Comparison of ENCODE assay signal across 8 cellular contexts in the genomic region with DNA sequence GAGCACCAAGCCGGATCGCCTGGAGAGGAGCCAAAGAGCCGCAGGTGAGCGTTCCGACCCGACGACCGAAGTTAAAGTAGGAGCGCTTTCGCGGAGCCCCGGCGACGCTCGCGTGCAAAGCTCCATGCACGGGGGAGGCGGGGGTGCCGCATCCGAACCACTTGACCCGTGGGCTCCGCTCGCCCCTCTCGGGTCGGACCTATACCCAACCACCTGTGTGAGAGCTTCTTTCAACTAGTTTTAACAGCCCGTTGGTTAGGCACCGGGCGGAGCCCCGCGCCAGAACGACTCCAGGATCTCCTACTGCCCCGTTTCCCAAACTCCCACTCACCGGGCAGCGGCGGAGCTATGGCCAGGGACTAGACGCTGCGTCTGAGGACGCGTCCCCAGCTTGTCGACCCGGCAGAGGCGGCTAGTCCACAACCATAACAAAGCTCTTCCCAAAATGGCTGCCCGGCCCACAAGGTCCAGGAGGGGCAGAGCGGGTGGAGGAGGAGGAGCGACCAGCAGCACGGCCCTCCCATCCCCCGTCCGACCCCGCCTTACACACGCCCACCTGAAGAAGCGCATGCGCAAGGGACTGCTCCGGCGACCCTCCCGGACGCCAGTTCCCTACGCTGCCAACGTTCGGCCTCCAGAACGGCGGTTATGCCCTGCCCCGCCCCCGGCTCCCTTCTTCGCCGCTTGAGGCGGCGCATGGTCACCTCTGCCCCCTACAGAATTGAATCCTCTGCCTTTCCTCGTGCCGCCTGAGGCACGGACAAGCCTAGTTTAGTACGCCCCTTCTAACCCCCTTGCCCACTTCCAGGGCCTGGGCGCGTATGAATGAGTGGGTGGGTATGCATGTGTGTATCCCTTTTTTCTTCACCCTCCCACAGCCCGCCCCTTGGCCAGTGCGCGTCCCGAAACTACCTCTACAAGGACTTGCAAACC. TPM values are rescaled to one million over a fixed set of nuclear protein-coding genes. Genes with fewer than 3 reads are reported as not detected.
DNase-seq lines count a peak whose midpoint lies in the region; FAIRE-seq and TF ChIP-seq lines count a peak whose summit lies in the region.

A gene with protein sequence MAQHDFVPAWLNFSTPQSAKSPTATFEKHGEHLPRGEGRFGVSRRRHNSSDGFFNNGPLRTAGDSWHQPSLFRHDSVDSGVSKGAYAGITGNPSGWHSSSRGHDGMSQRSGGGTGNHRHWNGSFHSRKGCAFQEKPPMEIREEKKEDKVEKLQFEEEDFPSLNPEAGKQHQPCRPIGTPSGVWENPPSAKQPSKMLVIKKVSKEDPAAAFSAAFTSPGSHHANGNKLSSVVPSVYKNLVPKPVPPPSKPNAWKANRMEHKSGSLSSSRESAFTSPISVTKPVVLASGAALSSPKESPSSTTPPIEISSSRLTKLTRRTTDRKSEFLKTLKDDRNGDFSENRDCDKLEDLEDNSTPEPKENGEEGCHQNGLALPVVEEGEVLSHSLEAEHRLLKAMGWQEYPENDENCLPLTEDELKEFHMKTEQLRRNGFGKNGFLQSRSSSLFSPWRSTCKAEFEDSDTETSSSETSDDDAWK (minus strand): TSS at position 453 of the 933 bp plus-strand sequence. CDS start 27,446 bp downstream, outside the sequence.

- no peak within 1 kb of the TSS for H2BK15ac ChIP-seq in H9 (ENCODE audit: low read depth, low read length)

- H3K27me3 Mint-ChIP-seq in H9 (ENCODE audit: low read depth): no peaks in the 10 kb centered on the region

- no peaks in the 10 kb centered on the region for H3K36me3 ChIP-seq in MM.1S (replicated peaks; ENCODE audit: insufficient read depth, low read length)
- peaks cover 8% of the 10 kb centered on the region for H3K36me3 ChIP-seq in neuron (ENCODE audit: insufficient read depth, low read length)
- H3K36me3 ChIP-seq in subcutaneous abdominal adipose tissue (ENCODE audit: control insufficient read depth in 5 of 5, insufficient read depth in 5 of 5, low read length in 5 of 5): peaks cover 0 to 6% (median 0%) of the 10 kb centered on the region in 5 donors

- H2BK20ac ChIP-seq in H9 (ENCODE audit: low read depth, low read length, poor library complexity, severe bottlenecking): no peak within 1 kb of the TSS

- H4K91ac ChIP-seq in H9 (ENCODE audit: insufficient read length, low read depth, low read length): no peak within 1 kb of the TSS

- FAIRE-seq in G401.6 (lab: Jason Lieb, UNC): peak; percentile 79

- H3K9me3 Mint-ChIP-seq in H9: peaks cover 0 to 2% of the 10 kb centered on the region in 2 experiments; a peak in 1 of 5 replicates

- H3K4me3 Mint-ChIP-seq in H9: peak within 1 kb of the TSS; percentile 99 to 100

- H4K20me1 ChIP-seq in H9 (ENCODE audit: control insufficient read depth, insufficient read depth, insufficient read length) (no peaks in the 10 kb centered on the region), MM.1S (ENCODE audit: insufficient read depth, low read length) (peaks cover 5% of the 10 kb centered on the region; the same call in 1 of the 2 replicates)

- no CpG with 5 or more reads among the region's 77 CpGs for WGBS in H9 (ENCODE audit: extremely low coverage, insufficient read length, low lambda C conversion rate)

- H3K14ac ChIP-seq in H9 (ENCODE audit: insufficient read depth, low read length): peak within 1 kb of the TSS; percentile 90

- no peaks in the 10 kb centered on the region for H3K9me2 ChIP-seq in MM.1S (replicated peaks; ENCODE audit: insufficient read depth, low read length)

- H3K9ac ChIP-seq in H9 (ENCODE audit: extremely low read depth, insufficient read length, low read length) (peak within 1 kb of the TSS; percentile 97), MM.1S (ENCODE audit: low read length) (peak within 1 kb of the TSS; percentile 90), subcutaneous abdominal adipose tissue (ENCODE audit: low read length in 5 of 5) (peak within 1 kb of the TSS; percentile 96 to 99 (median 99))

- H3K27ac ChIP-seq in H9 (ENCODE audit: insufficient read length, low read depth, low read length) (peak within 1 kb of the TSS; percentile 84), MM.1S (ENCODE audit: low read length) (peak within 1 kb of the TSS; percentile 91), subcutaneous abdominal adipose tissue (ENCODE audit: low read depth, low read length) (peak within 1 kb of the TSS; percentile 97)

- no peak within 1 kb of the TSS for H3K56ac ChIP-seq in H9 (ENCODE audit: insufficient read length, low read depth, low read length)

- H3K4me1 ChIP-seq in H9 (ENCODE audit: insufficient read depth, low read length) (peaks cover 4% of the 10 kb centered on the region; the same call in 1 of the 2 replicates), MM.1S (ENCODE audit: low read length) (0 out of 2 replicates have a peak, but pooled peaks cover 3% of the 10 kb centered on the region), neuron (ENCODE audit: insufficient read depth, low read length) (peaks cover 12% of the 10 kb centered on the region), subcutaneous abdominal adipose tissue (ENCODE audit: control insufficient read depth in 5 of 5, insufficient read depth in 5 of 5, low read length in 5 of 5) (peaks cover 5 to 50% (median 47%) of the 10 kb centered on the region in 5 donors)

- peak within 1 kb of the TSS; percentile 23; the same call in 1 of the 2 replicates for H3K4ac ChIP-seq in H9 (ENCODE audit: low read depth, low read length)

- H3K79me2 ChIP-seq in H9 (ENCODE audit: insufficient read depth, low read length) (peaks cover 32% of the 10 kb centered on the region; the same call in 1 of the 2 replicates), MM.1S (ENCODE audit: low read length) (peaks cover 84% of the 10 kb centered on the region)

- H2BK12ac ChIP-seq in H9 (ENCODE audit: insufficient read length, low read depth, low read length): peak within 1 kb of the TSS; percentile 17

- peaks cover 35 to 41% of the 10 kb centered on the region in 2 experiments for H3K4me1 Mint-ChIP-seq in H9

- H2AFZ ChIP-seq in H9 (ENCODE audit: low read length) (no peak within 1 kb of the TSS), MM.1S (ENCODE audit: low read length) (peak within 1 kb of the TSS; percentile 98), neuron (ENCODE audit: low read depth, low read length) (peak within 1 kb of the TSS; percentile 93)

- H3K27ac Mint-ChIP-seq in H9: peak within 1 kb of the TSS; percentile 99 to 100 (median 100)

- no peaks in the 10 kb centered on the region for H3K79me1 ChIP-seq in H9 (ENCODE audit: insufficient read depth, low read depth, low read length, poor library complexity, severe bottlenecking)

- H3K9me3 ChIP-seq in H9 (ENCODE audit: control insufficient read depth, low read depth, low read length) (no peaks in the 10 kb centered on the region), MM.1S (replicated peaks; ENCODE audit: insufficient read depth, low read length) (no peaks in the 10 kb centered on the region), neuron (ENCODE audit: low read length) (no peaks in the 10 kb centered on the region), subcutaneous abdominal adipose tissue (ENCODE audit: control insufficient read depth in 5 of 5, low read length in 5 of 5) (no peaks in the 10 kb centered on the region)

- H4K5ac ChIP-seq in H9 (ENCODE audit: insufficient read length, low read depth, low read length): peak within 1 kb of the TSS; percentile 53

- H3K4me3 ChIP-seq in MM.1S (ENCODE audit: low read length): peak within 1 kb of the TSS; percentile 99
- H3K4me3 ChIP-seq in foreskin fibroblast (ENCODE audit: low read depth in 1 of 2, low read length in 2 of 2): peak within 1 kb of the TSS; percentile 95 to 99
- H3K4me3 ChIP-seq in neuron (ENCODE audit: low read length): peak within 1 kb of the TSS; percentile 92
- peak within 1 kb of the TSS; percentile 97 to 100 (median 99) for H3K4me3 ChIP-seq in subcutaneous abdominal adipose tissue (ENCODE audit: low read depth in 1 of 5, low read length in 5 of 5)

- H4K8ac ChIP-seq in H9 (replicated peaks; ENCODE audit: insufficient read length, low read depth, low read length): no peak within 1 kb of the TSS

- H3K18ac ChIP-seq in H9 (ENCODE audit: insufficient read length, low read depth, low read length): peak within 1 kb of the TSS; percentile 93

- H3K27me3 ChIP-seq in H9 (ENCODE audit: insufficient read depth, low read length) (no peaks in the 10 kb centered on the region), MM.1S (replicated peaks; ENCODE audit: insufficient read depth, low read length) (no peaks in the 10 kb centered on the region), neuron (ENCODE audit: insufficient read depth, low read length) (no peaks in the 10 kb centered on the region), subcutaneous abdominal adipose tissue (ENCODE audit: control insufficient read depth in 5 of 5, insufficient read depth in 4 of 5, low read length in 5 of 5) (no peaks in the 10 kb centered on the region)

- H3K4me2 ChIP-seq in H9 (ENCODE audit: insufficient read depth, insufficient read length, low read length): peak within 1 kb of the TSS; percentile 92
- H3K4me2 ChIP-seq in MM.1S (ENCODE audit: low read depth, low read length): peak within 1 kb of the TSS; percentile 91

- H3F3A ChIP-seq in MM.1S (ENCODE audit: insufficient read depth, low read length): peaks cover 13% of the 10 kb centered on the region

- TF ChIP-seq CTCF in H9 (conservative IDR thresholded peaks at IDR 0.05) (peak; percentile 41), MM.1S (IDR thresholded peaks at IDR 0.05; ENCODE audit: low read length) (peak; percentile 52), foreskin fibroblast (IDR thresholded peaks at IDR 0.05; ENCODE audit: low read depth, low read length) (no peak)

- peaks cover 2 to 21% (median 10%) of the 10 kb centered on the region in 3 experiments; a peak in 6 of 7 replicates for H3K36me3 Mint-ChIP-seq in H9 (ENCODE audit: insufficient read depth in 1 of 3, low read depth in 3 of 3)

- no peak within 1 kb of the TSS for H2AK5ac ChIP-seq in H9 (ENCODE audit: insufficient read length, low read length)

- peaks cover 10% of the 10 kb centered on the region for H3K23me2 ChIP-seq in H9 (ENCODE audit: insufficient read length, low read depth, low read length, poor library complexity, severe bottlenecking)

- no peak within 1 kb of the TSS for H2BK120ac ChIP-seq in H9 (ENCODE audit: low read depth, low read length, poor library complexity, severe bottlenecking)

- no peak within 1 kb of the TSS for H3K23ac ChIP-seq in H9 (ENCODE audit: insufficient read length, low read depth, low read length)

- no peak within 1 kb of the TSS for H3T11ph ChIP-seq in H9 (ENCODE audit: low read length)

- no peak within 1 kb of the TSS for H2BK5ac ChIP-seq in H9 (ENCODE audit: insufficient read length, low read length)

- DNase-seq in H9: peak; percentile 97
- peak; percentile 95 for DNase-seq in MM.1S
- peak; percentile 57 for DNase-seq in SIG-M5 (lab: John Stamatoyannopoulos, UW)
- peak; percentile 97 for DNase-seq in activated gamma-delta T cell treated with Interleukin-2 at 50 U/mL for 16 hours
- peak; percentile 97 to 99 for DNase-seq in foreskin fibroblast

RNA-seq across cellular contexts. Expression of the gene that starts here (rescaled TPM):
- 101 and 115 TPM in 2 replicates for total RNA-seq in H9 (2021)

Comparison
In these comparisons a context has a peak if more than half of its experiments do, and no peak if none do; other contexts are left out.
1. Peak in every context shown above with its lines: DNase-seq, H3K4me3 ChIP-seq and H3K27ac ChIP-seq.